8 cellular contexts compared by ENCODE assay signal in the genomic region with DNA sequence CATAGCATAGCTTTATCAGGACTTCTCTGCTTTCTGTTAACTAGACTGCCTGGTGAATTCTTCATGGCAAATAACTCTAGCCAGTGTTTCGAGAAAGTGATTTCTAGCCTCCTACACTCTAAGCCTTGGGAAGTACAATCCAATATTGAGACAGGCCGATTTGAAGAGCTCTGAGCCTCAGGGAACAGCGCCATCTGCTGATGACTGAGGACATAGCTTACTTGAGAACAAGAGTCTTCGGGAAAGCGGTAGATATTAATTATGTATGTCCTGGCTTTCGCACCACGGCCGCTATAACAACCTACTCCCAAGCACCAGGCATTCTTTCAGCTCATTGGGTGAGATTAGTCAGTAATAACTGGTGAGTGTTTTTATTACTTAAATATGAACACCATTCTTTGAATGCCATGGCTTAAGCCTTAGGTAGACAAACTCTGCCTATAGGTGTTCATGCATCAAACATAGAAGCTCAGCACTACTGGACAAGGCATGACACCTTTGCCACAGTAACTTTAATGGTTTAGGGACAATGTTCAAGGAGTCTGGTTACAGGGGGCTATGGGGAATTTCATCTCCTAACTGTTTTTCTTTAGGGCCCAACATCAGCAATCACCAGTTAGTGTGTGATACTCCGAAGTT.
DNase-seq lines count a peak whose midpoint lies in the region; ATAC-seq and TF ChIP-seq lines count a peak whose summit lies in the region.

No MANE protein-coding gene starts in this region.

- H3K36me3 ChIP-seq in BE2C: no peaks in the 10 kb centered on the region

- peak; percentile 72 for DNase-seq in BE2C
- peak; percentile 32 for DNase-seq in NCI-H446 treated with DMSO at 0.1 percent for 48 hours (lab: John Stamatoyannopoulos, UW)
- DNase-seq in activated CD8-positive, alpha-beta T cell treated with anti-CD3 and anti-CD28 coated beads for 36 hours: peak; percentile 57
- DNase-seq in head of caudate nucleus: peak; percentile 46 to 92 (median 82)
- peak; percentile 86 for DNase-seq in posterior vena cava (ENCODE audit: low spot score)

- no peaks in the 10 kb centered on the region for H3K4me1 Mint-ChIP-seq in activated CD8-positive, alpha-beta T cell treated with anti-CD3 and anti-CD28 coated beads for 36 hours (ENCODE audit: low read depth)

- no peaks in the 10 kb centered on the region for H3K36me3 Mint-ChIP-seq in activated CD8-positive, alpha-beta T cell treated with anti-CD3 and anti-CD28 coated beads for 36 hours (ENCODE audit: low read depth)

- H3K27me3 Mint-ChIP-seq in activated CD8-positive, alpha-beta T cell treated with anti-CD3 and anti-CD28 coated beads for 36 hours: no peaks in the 10 kb centered on the region

- POLR2A ChIA-PET in activated CD8-positive, alpha-beta T cell treated with anti-CD3 and anti-CD28 coated beads for 36 hours (lab: Charles Lee): no interaction called here

- peak; percentile 97 for TF ChIP-seq CTCF in BE2C (IDR thresholded peaks at IDR 0.05; ENCODE audit: low read depth, low read length)
- TF ChIP-seq CTCF in activated CD8-positive, alpha-beta T cell treated with anti-CD3 and anti-CD28 coated beads for 36 hours (IDR thresholded peaks at IDR 0.05): peak; percentile 47

- ATAC-seq in GM18511 (IDR thresholded peaks at IDR 0.05; ENCODE audit: unreplicated experiment): peak; percentile 88
- peak; percentile 95 for ATAC-seq in HG03432 (IDR thresholded peaks at IDR 0.05; ENCODE audit: unreplicated experiment)
- no peak for ATAC-seq in activated CD8-positive, alpha-beta T cell treated with anti-CD3 and anti-CD28 coated beads for 36 hours
- ATAC-seq in GM21447 (IDR thresholded peaks at IDR 0.05; ENCODE audit: unreplicated experiment): no peak

- H3K4me1 ChIP-seq in BE2C: no peaks in the 10 kb centered on the region

- CTCF ChIA-PET in activated CD8-positive, alpha-beta T cell treated with anti-CD3 and anti-CD28 coated beads for 36 hours (lab: Charles Lee): interaction anchor here (0.6 to 1.3 kb wide), 6 partner anchors 11 to 520 kb away, joined by 3 to 6 read pairs (median 4); no protein-coding TSS in a partner anchor

- H3K27me3 ChIP-seq in BE2C: no peaks in the 10 kb centered on the region

- H3K9me3 ChIP-seq in BE2C: no peaks in the 10 kb centered on the region

- no peaks in the 10 kb centered on the region for H3K9me3 Mint-ChIP-seq in activated CD8-positive, alpha-beta T cell treated with anti-CD3 and anti-CD28 coated beads for 36 hours

- no peak overlapping the region for H3K4me3 ChIP-seq in BE2C (ENCODE audit: low read depth, low read length)

- H3K4me3 Mint-ChIP-seq in activated CD8-positive, alpha-beta T cell treated with anti-CD3 and anti-CD28 coated beads for 36 hours: no peak overlapping the region

- no peak overlapping the region for H3K27ac Mint-ChIP-seq in activated CD8-positive, alpha-beta T cell treated with anti-CD3 and anti-CD28 coated beads for 36 hours

- intact Hi-C loops in activated CD8-positive, alpha-beta T cell treated with anti-CD3 and anti-CD28 coated beads for 36 hours (cut with micrococcal nuclease): no loop called here
- intact Hi-C loops in head of caudate nucleus (cut with DNase I): no loop called here
- intact Hi-C loops in posterior vena cava (cut with DNase I): no loop called here

Comparison
In these comparisons a context has a peak if more than half of its experiments do, and no peak if none do; other contexts are left out.
1. DNase-seq: peak in every context shown above with its lines; median percentile 86 in posterior vena cava; 82 in head of caudate nucleus; 72 in BE2C; 57 in activated CD8-positive, alpha-beta T cell treated with anti-CD3 and anti-CD28 coated beads for 36 hours; 32 in NCI-H446 treated with DMSO at 0.1 percent for 48 hours.
2. ATAC-seq: peak in GM18511 (single experiment) and HG03432 (single experiment); none in activated CD8-positive, alpha-beta T cell treated with anti-CD3 and anti-CD28 coated beads for 36 hours (single experiment) and GM21447 (single experiment).